ENCODE assay signal across 27 cellular contexts in the genomic region with DNA sequence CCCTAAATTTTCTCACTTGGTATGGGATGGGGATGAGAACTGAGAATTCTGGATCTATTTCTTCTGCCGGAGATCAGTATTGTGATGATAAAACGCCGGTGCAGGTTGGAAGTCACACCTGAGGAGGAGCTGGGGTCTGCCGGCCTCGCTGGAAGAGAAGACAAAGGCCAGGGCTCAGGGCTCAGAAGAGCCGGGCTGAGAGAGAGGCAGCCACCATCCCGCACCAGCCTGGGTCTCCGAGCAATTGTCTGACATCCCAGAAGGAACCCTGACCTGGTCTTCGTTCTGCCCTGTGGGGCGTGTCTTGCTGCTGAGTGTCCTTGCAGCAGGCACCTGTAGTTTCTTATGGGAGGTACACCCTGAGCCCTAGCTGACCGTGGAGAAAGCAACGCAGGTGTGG. TPM values are rescaled to one million over a fixed set of nuclear protein-coding genes. Genes with fewer than 3 reads are reported as not detected.
"Had no signal": no experiment of that assay in that cellular context is flagged by ENCODE, and none has a peak within 500 bp of the region (broad histone marks: within the 10 kb centered on the region; RNA-seq: fewer than 3 reads in every experiment).

No MANE protein-coding gene starts in this region.

- ATAC-seq: K562 had no signal

- H2AFZ ChIP-seq: PC-9 had no signal

- H3K36me3 ChIP-seq: Peyer's patch, SJSA1 had no signal

- H3K36me3 Mint-ChIP-seq: IgD-negative memory B cell had no signal

- H3K4me2 ChIP-seq: KMS-11, PC-9 had no signal

- H3K9ac ChIP-seq: KMS-11 had no signal

- H3K4me3 Mint-ChIP-seq: IgD-negative memory B cell had no signal

- H3K4me3 ChIP-seq: K562, PC-9, Peyer's patch, SJSA1, SK-N-MC had no signal

- H3K9me3 ChIP-seq: Peyer's patch had no signal

- H3K4me1 ChIP-seq: Peyer's patch, SJSA1 had no signal

- H3K4me1 Mint-ChIP-seq: IgD-negative memory B cell had no signal

- H3K27ac Mint-ChIP-seq: IgD-negative memory B cell had no signal

- H3K27me3 ChIP-seq: Peyer's patch, SJSA1 had no signal

- H3K27ac ChIP-seq: HL-60, KMS-11, PC-9, Peyer's patch, SJSA1, SK-N-MC had no signal

- DNase-seq: Kasumi-1, MM.1S, NCI-H1092 treated with DMSO at 0.1 percent for 48 hours, NCI-H1436, NCI-H187, NCI-H2029, NCI-H2081 treated with DMSO at 0.1 percent for 48 hours, NCI-H2171, NCI-H226, NCI-H446, NCI-H510A, NCI-H524 treated with DMSO at 0.1 percent for 48 hours, NCI-H69, NCI-H774, OCI-M1, PC-9, Peyer's patch, Right ventricle myocardium superior, RPMI8226, SIG-M5 had no signal

RNA-seq across cellular contexts. Expression of a gene that starts 31.4 kb away (rescaled TPM):
- total RNA-seq: K562, M059J, PC-9, Peyer's patch had no signal
- polyA plus RNA-seq: IgD-negative memory B cell, K562 had no signal
